In genomic region chr7:103905997-103906396, GRCh38 we compare ENCODE assay signal across 26 cellular contexts.
"Had no signal": no experiment of that assay in that cellular context is flagged by ENCODE, and none has a peak within 500 bp of the region (broad histone marks: within the 10 kb centered on the region; RNA-seq: fewer than 3 reads in every experiment).

No MANE protein-coding gene starts in this region.

- H3K9me3 Mint-ChIP-seq: activated CD8-positive, alpha-beta T cell treated with anti-CD3 and anti-CD28 coated beads for 36 hours; activated naive CD4-positive, alpha-beta T cell treated with anti-CD3 and anti-CD28 coated beads, Interleukin-2, amount 10 ng/mL, durations not matched to agents 7 days and 5 days; activated T-cell treated with anti-CD3 and anti-CD28 coated beads, Interleukin-2, amount 50 U/mL, for 72 hours; activated T-helper 2 cell treated with anti-CD3 and anti-CD28 coated beads, Interferon-gamma antibody, Interleukin-2, Interleukin-4, amounts not matched to agents 10 μg/mL and 5 μg/mL and 100 μg/mL, durations not matched to agents 14 hours and 24 hours and 36 hours; central memory CD8-positive, alpha-beta T cell had no signal

- DNase-seq: activated CD4-positive, alpha-beta T cell treated with anti-CD3 and anti-CD28 coated beads for 4 hours; activated CD8-positive, alpha-beta memory T cell treated with anti-CD3 and anti-CD28 coated beads, Interleukin-2, amount 50 U/mL, for 4 hours; activated CD8-positive, alpha-beta T cell treated with anti-CD3 and anti-CD28 coated beads for 36 hours; activated gamma-delta T cell treated with Interleukin-2 at 50 U/mL for 16 hours; activated naive CD4-positive, alpha-beta T cell treated with anti-CD3 and anti-CD28 coated beads, Interleukin-2, amount 10 ng/mL, durations not matched to agents 7 days and 5 days; activated naive CD8-positive, alpha-beta T cell treated with anti-CD3 and anti-CD28 coated beads for 36 hours; activated T-cell treated with anti-CD3 and anti-CD28 coated beads, Interleukin-2, amount 50 U/mL, for 72 hours; anterior cingulate cortex; Kasumi-1; KBM-7; NCI-H1105 treated with DMSO at 0.1 percent for 48 hours; NCI-H1436 treated with DMSO at 0.1 percent for 48 hours; NCI-H187; NCI-H2081; NCI-H446 treated with DMSO at 0.1 percent for 48 hours; NCI-H524 treated with DMSO at 0.1 percent for 48 hours; NCI-H82; PC-3; SHP77; T-helper 17 cell; T-helper 9 cell had no signal

- H3K4me3 Mint-ChIP-seq: activated CD8-positive, alpha-beta T cell treated with anti-CD3 and anti-CD28 coated beads for 36 hours; activated naive CD4-positive, alpha-beta T cell treated with anti-CD3 and anti-CD28 coated beads, Interleukin-2, amount 10 ng/mL, durations not matched to agents 7 days and 5 days; activated naive CD8-positive, alpha-beta T cell treated with anti-CD3 and anti-CD28 coated beads for 36 hours; activated T-cell treated with anti-CD3 and anti-CD28 coated beads, Interleukin-2, amount 50 U/mL, for 72 hours; central memory CD8-positive, alpha-beta T cell; T-helper 17 cell had no signal

- H3K27ac Mint-ChIP-seq: activated CD8-positive, alpha-beta T cell treated with anti-CD3 and anti-CD28 coated beads for 36 hours; activated naive CD4-positive, alpha-beta T cell treated with anti-CD3 and anti-CD28 coated beads, Interleukin-2, amount 10 ng/mL, durations not matched to agents 7 days and 5 days; activated naive CD8-positive, alpha-beta T cell treated with anti-CD3 and anti-CD28 coated beads for 36 hours; activated T-cell treated with anti-CD3 and anti-CD28 coated beads, Interleukin-2, amount 50 U/mL, for 72 hours; activated T-helper 2 cell treated with anti-CD3 and anti-CD28 coated beads, Interferon-gamma antibody, Interleukin-2, Interleukin-4, amounts not matched to agents 10 μg/mL and 5 μg/mL and 100 μg/mL, durations not matched to agents 14 hours and 24 hours and 36 hours; T-helper 17 cell had no signal

- FAIRE-seq: bronchial epithelial cell, RCC 7860 had no signal

- H3K36me3 Mint-ChIP-seq: activated naive CD4-positive, alpha-beta T cell treated with anti-CD3 and anti-CD28 coated beads, Interleukin-2, amount 10 ng/mL, durations not matched to agents 7 days and 5 days; activated naive CD8-positive, alpha-beta T cell treated with anti-CD3 and anti-CD28 coated beads for 36 hours had no signal

- ATAC-seq: activated CD4-positive, CD25-positive, alpha-beta regulatory T cell treated with anti-CD3 and anti-CD28 coated beads, Interleukin-2, amount 50 U/mL, for 24 hours; activated CD8-positive, alpha-beta T cell treated with anti-CD3 and anti-CD28 coated beads for 36 hours; activated T-cell treated with anti-CD3 and anti-CD28 coated beads, Interleukin-2, amount 50 U/mL, for 72 hours; T-helper 17 cell had no signal

- H3K4me1 Mint-ChIP-seq: activated naive CD4-positive, alpha-beta T cell treated with anti-CD3 and anti-CD28 coated beads, Interleukin-2, amount 10 ng/mL, durations not matched to agents 7 days and 5 days; activated naive CD8-positive, alpha-beta T cell treated with anti-CD3 and anti-CD28 coated beads for 36 hours; central memory CD8-positive, alpha-beta T cell; T-helper 17 cell had no signal

- H3K27me3 Mint-ChIP-seq: activated CD8-positive, alpha-beta T cell treated with anti-CD3 and anti-CD28 coated beads for 36 hours; activated naive CD4-positive, alpha-beta T cell treated with anti-CD3 and anti-CD28 coated beads, Interleukin-2, amount 10 ng/mL, durations not matched to agents 7 days and 5 days; activated naive CD8-positive, alpha-beta T cell treated with anti-CD3 and anti-CD28 coated beads for 36 hours had no signal
